ENCODE assay signal across 9 cellular contexts in genomic region chr20:8305449-8305978, GRCh38.
DNase-seq lines count a peak whose midpoint lies in the region; ATAC-seq and TF ChIP-seq lines count a peak whose summit lies in the region.
"Had no signal": no experiment of that assay in that cellular context is flagged by ENCODE, and none has a peak within 500 bp of the region (broad histone marks: within the 10 kb centered on the region; RNA-seq: fewer than 3 reads in every experiment).

No MANE protein-coding gene starts in this region.

- no peak overlapping the region for H3K27ac ChIP-seq in DOHH2 (ENCODE audit: low read depth, low read length)

- H3F3A ChIP-seq in DOHH2 (ENCODE audit: control insufficient read depth, insufficient read depth) = no peaks in the 10 kb centered on the region

- H3K36me3 ChIP-seq in DOHH2 (ENCODE audit: control insufficient read depth, low read length) = no peaks in the 10 kb centered on the region

- DNase-seq in HPDE6-E6E7 (ENCODE audit: extremely low spot score) (peak; percentile 71), SHP77 treated with DMSO at 0.1 percent for 48 hours (lab: John Stamatoyannopoulos, UW) (peak; percentile 42), iPS DF 4.7 (ENCODE audit: extremely low read depth, low spot score) (peak; percentile 53), DMS79 treated with DMSO at 0.1 percent for 48 hours (lab: John Stamatoyannopoulos, UW) (no peak)
- peak; percentile 62 to 72 for DNase-seq in activated naive CD4-positive, alpha-beta T cell treated with anti-CD3 and anti-CD28 coated beads, Interleukin-2, amount 50 U/mL, for 72 hours (ENCODE audit: low spot score in 2 of 2)
- peak; percentile 65 for DNase-seq in stimulated activated CD4-positive, alpha-beta T cell treated with anti-CD3 and anti-CD28 coated beads, Interleukin-4, amount 100 ng/mL, for 24 hours

- no peaks in the 10 kb centered on the region for H3K9me3 Mint-ChIP-seq in activated naive CD4-positive, alpha-beta T cell treated with anti-CD3 and anti-CD28 coated beads, Interleukin-2, amount 50 U/mL, for 72 hours
- H3K9me3 Mint-ChIP-seq: dendritic cell treated with granulocyte-macrophage colony-stimulating factor and Interleukin-4, amounts not matched to agents 40 ng/mL and 50 ng/mL, for 4 days had no signal

- H3K36me3 Mint-ChIP-seq in activated naive CD4-positive, alpha-beta T cell treated with anti-CD3 and anti-CD28 coated beads, Interleukin-2, amount 50 U/mL, for 72 hours = no peaks in the 10 kb centered on the region

- no peak overlapping the region for H3K4me2 ChIP-seq in DOHH2 (ENCODE audit: low read length)

- no peaks in the 10 kb centered on the region for H3K4me1 ChIP-seq in DOHH2 (ENCODE audit: control insufficient read depth, low read length)

- H3K4me3 ChIP-seq in DOHH2 (ENCODE audit: low read length) = no peak overlapping the region

- no peak overlapping the region for H3K27ac Mint-ChIP-seq in activated naive CD4-positive, alpha-beta T cell treated with anti-CD3 and anti-CD28 coated beads, Interleukin-2, amount 50 U/mL, for 72 hours
- H3K27ac Mint-ChIP-seq: dendritic cell treated with granulocyte-macrophage colony-stimulating factor and Interleukin-4, amounts not matched to agents 40 ng/mL and 50 ng/mL, for 4 days had no signal

- H3K9me3 ChIP-seq in DOHH2 (ENCODE audit: control insufficient read depth, insufficient read depth, low read length) = no peaks in the 10 kb centered on the region

- H4K20me1 ChIP-seq in DOHH2 (ENCODE audit: control insufficient read depth, insufficient read depth, low read depth, low read length) = no peaks in the 10 kb centered on the region

- H3K9me2 ChIP-seq in DOHH2 (replicated peaks; ENCODE audit: control insufficient read depth, low read length) = no peaks in the 10 kb centered on the region

- TF ChIP-seq CTCF in DOHH2 (IDR thresholded peaks at IDR 0.05; ENCODE audit: low read depth, low read length, poor library complexity, severe bottlenecking) = peak; percentile 92

- peak; percentile 94 for ATAC-seq in GM21423 (IDR thresholded peaks at IDR 0.05; ENCODE audit: unreplicated experiment)
- ATAC-seq in activated naive CD4-positive, alpha-beta T cell treated with anti-CD3 and anti-CD28 coated beads, Interleukin-2, amount 50 U/mL, for 72 hours = peak; percentile 80 to 94

- H3K79me2 ChIP-seq in DOHH2 (ENCODE audit: control insufficient read depth, low read length) = no peaks in the 10 kb centered on the region

- H3K27me3 ChIP-seq in DOHH2 (ENCODE audit: control insufficient read depth, low read length) = no peaks in the 10 kb centered on the region; the same call in 1 of the 2 replicates
